Comparison of ENCODE assay signal across 8 cellular contexts in the genomic region with DNA sequence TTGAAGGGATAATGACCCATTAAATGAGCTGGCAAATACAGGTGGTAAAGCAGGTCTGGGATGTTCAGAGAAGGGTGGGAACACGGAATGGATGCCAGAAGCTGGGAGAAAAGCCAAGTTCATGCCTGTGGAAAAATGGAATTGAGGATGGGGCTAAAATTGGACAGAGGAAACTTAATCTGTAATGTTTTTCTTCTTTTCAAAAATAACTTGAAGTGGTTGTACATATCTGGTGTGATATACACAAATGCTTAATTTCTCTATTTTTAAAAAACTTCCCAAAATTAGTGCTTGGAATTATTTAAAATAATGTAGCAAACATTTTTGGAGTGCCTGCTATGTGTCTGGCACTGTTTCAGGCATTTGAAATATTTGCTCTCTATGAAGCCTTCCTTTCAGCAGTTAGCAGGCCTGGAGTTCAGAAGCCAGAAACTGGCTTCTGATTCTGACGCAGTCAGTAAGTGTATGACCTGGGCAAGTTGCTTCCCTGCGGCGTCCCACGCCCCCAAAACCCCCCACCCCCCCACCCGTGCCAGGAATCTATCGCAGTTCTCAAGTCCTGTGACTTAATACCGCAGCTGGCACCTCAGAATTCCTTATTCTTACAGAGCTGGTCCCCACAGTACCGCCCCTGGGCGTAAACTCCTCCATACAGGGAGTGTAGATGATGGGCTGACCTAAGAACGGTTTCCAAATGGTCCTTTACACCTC. TPM values are rescaled to one million over a fixed set of nuclear protein-coding genes. Genes with fewer than 3 reads are reported as not detected.
DNase-seq lines count a peak whose midpoint lies in the region; ATAC-seq and TF ChIP-seq lines count a peak whose summit lies in the region.

No MANE protein-coding gene starts in this region.

- peaks cover 11% of the 10 kb centered on the region for H4K20me1 ChIP-seq in osteoblast (ENCODE audit: insufficient read depth, low read length)

- peak overlapping the region; percentile 94 for H3K4me2 ChIP-seq in osteoblast (ENCODE audit: insufficient read depth, low read length)

- no peak for TF ChIP-seq EP300 in esophagus muscularis mucosa (IDR thresholded peaks at IDR 0.05)

- H3K4me3 ChIP-seq in GM12864 (ENCODE audit: low read depth, low read length): peak overlapping the region; percentile 91; the same call in 1 of the 2 replicates
- H3K4me3 ChIP-seq in esophagus muscularis mucosa: peak overlapping the region; percentile 77 to 97 (median 84)
- H3K4me3 ChIP-seq in osteoblast (ENCODE audit: insufficient read depth, low read length): peak overlapping the region; percentile 96

- peaks cover 0 to 10% (median 0%) of the 10 kb centered on the region in 4 donors for H3K27me3 ChIP-seq in esophagus muscularis mucosa
- no peaks in the 10 kb centered on the region for H3K27me3 ChIP-seq in osteoblast (ENCODE audit: insufficient read depth, low read length)

- no peak for TF ChIP-seq CTCF in GM12864 (IDR thresholded peaks at IDR 0.05; ENCODE audit: low read depth, low read length, missing control alignments)
- TF ChIP-seq CTCF in esophagus muscularis mucosa (IDR thresholded peaks at IDR 0.05): no peak
- TF ChIP-seq CTCF in osteoblast (IDR thresholded peaks at IDR 0.05; ENCODE audit: extremely low read depth, low read depth, low read length): no peak

- H3K36me3 ChIP-seq in esophagus muscularis mucosa: peaks cover 0 to 24% (median 11%) of the 10 kb centered on the region in 4 donors
- H3K36me3 ChIP-seq in osteoblast (ENCODE audit: insufficient read depth, low read length): peaks cover 4% of the 10 kb centered on the region

- peaks cover 41% of the 10 kb centered on the region for H3K79me2 ChIP-seq in osteoblast (ENCODE audit: insufficient read depth, low read length)

- H3K27ac ChIP-seq in esophagus muscularis mucosa (replicated peaks in 1 of 4): peak overlapping the region; percentile 79 to 89 (median 86)
- H3K27ac ChIP-seq in osteoblast (ENCODE audit: low read depth, low read length): peak overlapping the region; percentile 87

- H3K4me1 ChIP-seq in esophagus muscularis mucosa (peaks cover 25 to 49% (median 48%) of the 10 kb centered on the region in 4 donors), osteoblast (ENCODE audit: insufficient read depth, low read length) (peaks cover 29% of the 10 kb centered on the region)

- ATAC-seq in GM21528 (IDR thresholded peaks at IDR 0.05; ENCODE audit: low FRiP score, unreplicated experiment) (no peak), HG03175 (IDR thresholded peaks at IDR 0.05; ENCODE audit: unreplicated experiment) (no peak), GM18870 (IDR thresholded peaks at IDR 0.05; ENCODE audit: unreplicated experiment) (no peak)

- no peaks in the 10 kb centered on the region for H3K9me3 ChIP-seq in esophagus muscularis mucosa
- no peaks in the 10 kb centered on the region for H3K9me3 ChIP-seq in osteoblast (ENCODE audit: low read depth, low read length)

- no peak for TF ChIP-seq POLR2A in esophagus muscularis mucosa (IDR thresholded peaks at IDR 0.05; ENCODE audit: low read depth)

- intact Hi-C loops in esophagus muscularis mucosa (cut with DNase I): loop anchor here (5.0 to 10.0 kb wide), 2 partner anchors 113 to 229 kb away; partner anchors contain the start of gene NUP42

- DNase-seq in GM12864 (ENCODE audit: low read depth): no peak
- DNase-seq in RPMI7951 (ENCODE audit: low read depth): peak; percentile 63
- no peak for DNase-seq in esophagus muscularis mucosa (ENCODE audit: extremely low spot score)
- peak; percentile 65 for DNase-seq in osteoblast (ENCODE audit: insufficient read length, low spot score, missing footprints)
- DNase-seq in NCI-H146 (lab: John Stamatoyannopoulos, UW): no peak

- H2AFZ ChIP-seq in osteoblast (ENCODE audit: low read length): peak overlapping the region; percentile 86

- 61% methylated on average over 11 of the region's 11 CpGs for WGBS in esophagus muscularis mucosa

RNA-seq across cellular contexts. Expression of gene MALSU1, which starts 0.8 kb away (rescaled TPM):
- 99.5 and 135 TPM in 2 replicates for total RNA-seq in RPMI7951 (2014; rRNA removed; shearing (Covaris generic))
- total RNA-seq in esophagus muscularis mucosa (10 to 100 TPM; 39.0 to 74.2 (median 63.3) TPM), osteoblast (38.4 and 43.6 TPM in 2 replicates)

RNA-seq across cellular contexts. Expression of gene GPNMB, which starts 51.7 kb away (rescaled TPM):
- total RNA-seq in RPMI7951 (2014; rRNA removed; shearing (Covaris generic)): 146 and 188 TPM in 2 replicates
- total RNA-seq in esophagus muscularis mucosa (10 to 100 TPM; 46.1 to 94.9 (median 60.7) TPM), osteoblast (380 and 480 TPM in 2 replicates)

Comparison
In these comparisons a context has a peak if more than half of its experiments do, and no peak if none do; other contexts are left out.
1. DNase-seq: peak in RPMI7951 (single experiment) and osteoblast (single experiment); none in GM12864 (single experiment), esophagus muscularis mucosa (single experiment) and NCI-H146 (single experiment).
2. Peak in every context shown above with its lines, with median percentiles within 50 percentile points of each other: H3K4me3 ChIP-seq.